ENCODE assay signal across 8 cellular contexts in genomic region chrX:100895365-100896075, GRCh38. TPM values are rescaled to one million over a fixed set of nuclear protein-coding genes. Genes with fewer than 3 reads are reported as not detected.
DNase-seq lines count a peak whose midpoint lies in the region; ATAC-seq and TF ChIP-seq lines count a peak whose summit lies in the region.

No MANE protein-coding gene starts in this region.

- H3K36me3 Mint-ChIP-seq in activated naive CD8-positive, alpha-beta T cell treated with anti-CD3 and anti-CD28 coated beads, Interleukin-2, amount 50 U/mL, for 24 hours (ENCODE audit: low read depth): no peaks in the 10 kb centered on the region
- H3K36me3 Mint-ChIP-seq in T-helper 2 cell treated with Interferon-gamma antibody and Interleukin-4, amounts not matched to agents 5 μg/mL and 100 μg/mL, for 36 hours (ENCODE audit: low read depth): no peaks in the 10 kb centered on the region

- H3K27me3 ChIP-seq in left lung: no peaks in the 10 kb centered on the region

- H3K27me3 Mint-ChIP-seq in activated naive CD8-positive, alpha-beta T cell treated with anti-CD3 and anti-CD28 coated beads, Interleukin-2, amount 50 U/mL, for 24 hours: no peaks in the 10 kb centered on the region
- peaks cover 2% of the 10 kb centered on the region for H3K27me3 Mint-ChIP-seq in T-helper 2 cell treated with Interferon-gamma antibody and Interleukin-4, amounts not matched to agents 5 μg/mL and 100 μg/mL, for 36 hours (ENCODE audit: low read depth)

- intact Hi-C loops in left lung (cut with DNase I): no loop called here

- DNase-seq in NCI-H2107 treated with DMSO at 0.1 percent for 48 hours (lab: John Stamatoyannopoulos, UW; ENCODE audit: unreplicated experiment) (peak; percentile 33), NCI-H2107 (lab: John Stamatoyannopoulos, UW) (no peak), NCI-H1105 treated with DMSO at 0.1 percent for 48 hours (lab: John Stamatoyannopoulos, UW) (peak; percentile 45), left lung (no peak), OCI-M2 (lab: John Stamatoyannopoulos, UW; ENCODE audit: unreplicated experiment) (no peak)
- peak; percentile 2 for DNase-seq in activated naive CD8-positive, alpha-beta T cell treated with anti-CD3 and anti-CD28 coated beads, Interleukin-2, amount 50 U/mL, for 24 hours
- DNase-seq in T-helper 2 cell treated with Interferon-gamma antibody and Interleukin-4, amounts not matched to agents 5 μg/mL and 100 μg/mL, for 36 hours (ENCODE audit: low spot score): no peak

- ATAC-seq in GM21529 (IDR thresholded peaks at IDR 0.05; ENCODE audit: unreplicated experiment) (peak; percentile 79), left lung (peak; percentile 60)
- peak; percentile 28 for ATAC-seq in activated naive CD8-positive, alpha-beta T cell treated with anti-CD3 and anti-CD28 coated beads, Interleukin-2, amount 50 U/mL, for 24 hours

- no peak overlapping the region for H3K4me3 Mint-ChIP-seq in activated naive CD8-positive, alpha-beta T cell treated with anti-CD3 and anti-CD28 coated beads, Interleukin-2, amount 50 U/mL, for 24 hours
- H3K4me3 Mint-ChIP-seq in T-helper 2 cell treated with Interferon-gamma antibody and Interleukin-4, amounts not matched to agents 5 μg/mL and 100 μg/mL, for 36 hours: no peak overlapping the region

- H3K9me3 ChIP-seq in left lung: no peaks in the 10 kb centered on the region

- H3K36me3 ChIP-seq in left lung: no peaks in the 10 kb centered on the region

- TF ChIP-seq CTCF in left lung (IDR thresholded peaks at IDR 0.05): peak in 1 of 2 donors; percentile 15

- no peaks in the 10 kb centered on the region for H3K4me1 Mint-ChIP-seq in activated naive CD8-positive, alpha-beta T cell treated with anti-CD3 and anti-CD28 coated beads, Interleukin-2, amount 50 U/mL, for 24 hours
- H3K4me1 Mint-ChIP-seq in T-helper 2 cell treated with Interferon-gamma antibody and Interleukin-4, amounts not matched to agents 5 μg/mL and 100 μg/mL, for 36 hours (ENCODE audit: low read depth): no peaks in the 10 kb centered on the region

- H3K4me1 ChIP-seq in left lung: no peaks in the 10 kb centered on the region

- H3K4me3 ChIP-seq in left lung: no peak overlapping the region

- no peak overlapping the region for H3K27ac ChIP-seq in left lung

- H3K27ac Mint-ChIP-seq in activated naive CD8-positive, alpha-beta T cell treated with anti-CD3 and anti-CD28 coated beads, Interleukin-2, amount 50 U/mL, for 24 hours: no peak overlapping the region
- H3K27ac Mint-ChIP-seq in T-helper 2 cell treated with Interferon-gamma antibody and Interleukin-4, amounts not matched to agents 5 μg/mL and 100 μg/mL, for 36 hours: no peak overlapping the region

- no peaks in the 10 kb centered on the region for H3K9me3 Mint-ChIP-seq in activated naive CD8-positive, alpha-beta T cell treated with anti-CD3 and anti-CD28 coated beads, Interleukin-2, amount 50 U/mL, for 24 hours
- H3K9me3 Mint-ChIP-seq in T-helper 2 cell treated with Interferon-gamma antibody and Interleukin-4, amounts not matched to agents 5 μg/mL and 100 μg/mL, for 36 hours: no peaks in the 10 kb centered on the region

RNA-seq across cellular contexts. Expression of gene NOX1, which starts 21.4 kb away (rescaled TPM):
- total RNA-seq in left lung: not detected

RNA-seq across cellular contexts. Expression of gene XKRX, which starts 33.2 kb away (rescaled TPM):
- 10 to 100 TPM in 1 of 2 donors, 1 to 10 TPM in 1; 7.4 to 14.3 TPM for total RNA-seq in left lung

Comparison
In these comparisons a context has a peak if more than half of its experiments do, and no peak if none do; other contexts are left out.
1. DNase-seq: peak in NCI-H2107 treated with DMSO at 0.1 percent for 48 hours (single experiment), NCI-H1105 treated with DMSO at 0.1 percent for 48 hours (single experiment) and activated naive CD8-positive, alpha-beta T cell treated with anti-CD3 and anti-CD28 coated beads, Interleukin-2, amount 50 U/mL, for 24 hours (single experiment); none in NCI-H2107 (single experiment), left lung (0 of 2), OCI-M2 (single experiment) and T-helper 2 cell treated with Interferon-gamma antibody and Interleukin-4, amounts not matched to agents 5 μg/mL and 100 μg/mL, for 36 hours (single experiment).
2. ATAC-seq: peak in every context shown above with its lines; median percentile 79 in GM21529; 60 in left lung; 28 in activated naive CD8-positive, alpha-beta T cell treated with anti-CD3 and anti-CD28 coated beads, Interleukin-2, amount 50 U/mL, for 24 hours.